In the genomic region with DNA sequence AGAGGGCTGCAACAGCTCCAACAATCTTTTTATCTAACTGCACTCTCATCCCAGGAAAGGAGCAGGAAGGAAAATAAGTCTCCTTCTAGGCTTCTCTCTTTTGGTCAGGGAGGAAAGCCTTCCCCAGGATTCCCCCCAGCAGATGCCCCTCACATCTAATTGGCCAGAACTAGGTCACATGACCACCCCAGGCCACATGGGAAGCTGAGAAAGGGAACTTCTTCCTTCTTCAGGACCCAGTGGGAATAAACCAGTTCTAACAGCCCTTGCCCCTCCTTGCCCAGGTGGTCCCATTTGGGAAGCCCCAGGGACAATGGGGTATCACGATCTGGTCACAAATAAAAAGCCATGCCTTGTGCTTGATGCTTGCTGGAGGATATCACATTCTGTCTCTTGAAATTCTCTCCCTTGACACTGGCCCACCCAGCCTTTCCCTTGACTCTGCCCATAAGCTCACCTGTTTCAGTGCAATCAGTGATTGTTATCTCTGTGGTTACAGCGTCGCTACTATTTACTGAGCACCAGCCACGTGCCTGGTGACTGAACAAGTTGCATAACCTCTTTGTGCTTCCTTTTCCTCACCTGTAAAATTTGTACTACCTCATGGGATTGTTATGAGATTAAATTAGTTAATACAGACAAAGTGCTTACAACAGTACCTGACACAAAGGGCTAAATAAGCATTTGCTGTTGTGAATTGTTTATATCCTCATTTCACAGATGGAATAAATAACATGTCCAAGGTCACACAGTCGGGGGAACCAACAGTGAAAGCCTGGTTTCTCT, we compare ENCODE assay signal across 1 cellular context.
A peak's percentile ranks its signal among the peaks of the same experiment; 100 is the strongest.
TF ChIP-seq lines count a peak whose summit lies in the region.

No MANE protein-coding gene starts in this region.

TF ChIP-seq in HepG2, 621 proteins besides CTCF, POLR2A, EP300 and RAD21 (continued from another document and continues in another):
- TF ChIP-seq, protein P1, sequence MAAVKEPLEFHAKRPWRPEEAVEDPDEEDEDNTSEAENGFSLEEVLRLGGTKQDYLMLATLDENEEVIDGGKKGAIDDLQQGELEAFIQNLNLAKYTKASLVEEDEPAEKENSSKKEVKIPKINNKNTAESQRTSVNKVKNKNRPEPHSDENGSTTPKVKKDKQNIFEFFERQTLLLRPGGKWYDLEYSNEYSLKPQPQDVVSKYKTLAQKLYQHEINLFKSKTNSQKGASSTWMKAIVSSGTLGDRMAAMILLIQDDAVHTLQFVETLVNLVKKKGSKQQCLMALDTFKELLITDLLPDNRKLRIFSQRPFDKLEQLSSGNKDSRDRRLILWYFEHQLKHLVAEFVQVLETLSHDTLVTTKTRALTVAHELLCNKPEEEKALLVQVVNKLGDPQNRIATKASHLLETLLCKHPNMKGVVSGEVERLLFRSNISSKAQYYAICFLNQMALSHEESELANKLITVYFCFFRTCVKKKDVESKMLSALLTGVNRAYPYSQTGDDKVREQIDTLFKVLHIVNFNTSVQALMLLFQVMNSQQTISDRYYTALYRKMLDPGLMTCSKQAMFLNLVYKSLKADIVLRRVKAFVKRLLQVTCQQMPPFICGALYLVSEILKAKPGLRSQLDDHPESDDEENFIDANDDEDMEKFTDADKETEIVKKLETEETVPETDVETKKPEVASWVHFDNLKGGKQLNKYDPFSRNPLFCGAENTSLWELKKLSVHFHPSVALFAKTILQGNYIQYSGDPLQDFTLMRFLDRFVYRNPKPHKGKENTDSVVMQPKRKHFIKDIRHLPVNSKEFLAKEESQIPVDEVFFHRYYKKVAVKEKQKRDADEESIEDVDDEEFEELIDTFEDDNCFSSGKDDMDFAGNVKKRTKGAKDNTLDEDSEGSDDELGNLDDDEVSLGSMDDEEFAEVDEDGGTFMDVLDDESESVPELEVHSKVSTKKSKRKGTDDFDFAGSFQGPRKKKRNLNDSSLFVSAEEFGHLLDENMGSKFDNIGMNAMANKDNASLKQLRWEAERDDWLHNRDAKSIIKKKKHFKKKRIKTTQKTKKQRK (IDR thresholded peaks at IDR 0.05; ENCODE audit: low read length), result no peak
- TF ChIP-seq PITX1 (CRISPR knock-in tag; IDR thresholded peaks at IDR 0.05) (peak; percentile 40; the same call in 1 of the 2 replicates), ZBTB21 (CRISPR knock-in tag; IDR thresholded peaks at IDR 0.05) (0 out of 2 replicates have a peak, but pooled peaks have one; percentile 28), MIER3 (CRISPR knock-in tag; IDR thresholded peaks at IDR 0.05; ENCODE audit: borderline replicate concordance) (peak; percentile 83; the same call in 1 of the 2 replicates), ISL2 (CRISPR knock-in tag; IDR thresholded peaks at IDR 0.05) (0 out of 2 replicates have a peak, but pooled peaks have one; percentile 55), ZNF720 (CRISPR knock-in tag; IDR thresholded peaks at IDR 0.05) (no peak), JUNB (CRISPR knock-in tag; IDR thresholded peaks at IDR 0.05; ENCODE audit: borderline replicate concordance) (peak; percentile 63; the same call in 1 of the 2 replicates), MTA1 (CRISPR knock-in tag; IDR thresholded peaks at IDR 0.05; ENCODE audit: borderline replicate concordance) (no peak), PHB2 (IDR thresholded peaks at IDR 0.05; ENCODE audit: partially characterized antibody) (no peak), MIXL1 (CRISPR knock-in tag; IDR thresholded peaks at IDR 0.05) (peak; percentile 63; the same call in 1 of the 2 replicates), FOXA1 (IDR thresholded peaks at IDR 0.05) (no peak), FOXA1 (CRISPR knock-in tag; IDR thresholded peaks at IDR 0.05) (peak; percentile 96), NFRKB (IDR thresholded peaks at IDR 0.05) (no peak), ZMYM4 (CRISPR knock-in tag; IDR thresholded peaks at IDR 0.05) (peak; percentile 57; the same call in 1 of the 2 replicates), SMAD1 (CRISPR knock-in tag; IDR thresholded peaks at IDR 0.05; ENCODE audit: borderline replicate concordance, low read depth) (no peak), FOXA3 (CRISPR knock-in tag; IDR thresholded peaks at IDR 0.05) (peak; percentile 95), HHEX (CRISPR knock-in tag; IDR thresholded peaks at IDR 0.05) (peak; percentile 38; the same call in 1 of the 2 replicates), ERF (CRISPR knock-in tag; IDR thresholded peaks at IDR 0.05) (peak; percentile 85; the same call in 1 of the 2 replicates), MLXIP (CRISPR knock-in tag; IDR thresholded peaks at IDR 0.05; ENCODE audit: borderline replicate concordance) (peak; percentile 99), FOXO1 (CRISPR knock-in tag; IDR thresholded peaks at IDR 0.05) (peak; percentile 86), PHF21A (CRISPR knock-in tag; IDR thresholded peaks at IDR 0.05) (peak; percentile 64; the same call in 1 of the 2 replicates), KLF13 (CRISPR knock-in tag; IDR thresholded peaks at IDR 0.05) (no peak), NFATC3 (CRISPR knock-in tag; IDR thresholded peaks at IDR 0.05) (no peak), BHLHE40 (IDR thresholded peaks at IDR 0.05; ENCODE audit: low read length) (peak; percentile 95), ZSCAN9 (CRISPR knock-in tag; IDR thresholded peaks at IDR 0.05; ENCODE audit: borderline replicate concordance) (0 out of 2 replicates have a peak, but pooled peaks have one; percentile 70), JUN (CRISPR knock-in tag; IDR thresholded peaks at IDR 0.05) (no peak), CEBPG (CRISPR knock-in tag; IDR thresholded peaks at IDR 0.05) (peak; percentile 96), FLYWCH1 (CRISPR knock-in tag; IDR thresholded peaks at IDR 0.05) (no peak), KDM3A (CRISPR knock-in tag; IDR thresholded peaks at IDR 0.05; ENCODE audit: low read depth) (peak; percentile 80; the same call in 1 of the 2 replicates), FOXK1 (CRISPR knock-in tag; IDR thresholded peaks at IDR 0.05; ENCODE audit: borderline replicate concordance, low read depth) (peak; percentile 77; the same call in 1 of the 2 replicates), ZBTB3 (CRISPR knock-in tag; IDR thresholded peaks at IDR 0.05; ENCODE audit: borderline replicate concordance, low read depth) (no peak), PAWR (CRISPR knock-in tag; IDR thresholded peaks at IDR 0.05; ENCODE audit: borderline replicate concordance) (no peak), KDM1A (CRISPR knock-in tag; IDR thresholded peaks at IDR 0.05) (peak; percentile 42; the same call in 1 of the 2 replicates), RFX3 (CRISPR knock-in tag; IDR thresholded peaks at IDR 0.05) (peak; percentile 64), ZBED4 (CRISPR knock-in tag; IDR thresholded peaks at IDR 0.05; ENCODE audit: borderline replicate concordance) (peak; percentile 65; the same call in 1 of the 2 replicates), ZSCAN25 (CRISPR knock-in tag; IDR thresholded peaks at IDR 0.05) (peak; percentile 89), RXRA (CRISPR knock-in tag; IDR thresholded peaks at IDR 0.05) (peak; percentile 48; the same call in 1 of the 2 replicates)
- TF ChIP-seq, protein P2, sequence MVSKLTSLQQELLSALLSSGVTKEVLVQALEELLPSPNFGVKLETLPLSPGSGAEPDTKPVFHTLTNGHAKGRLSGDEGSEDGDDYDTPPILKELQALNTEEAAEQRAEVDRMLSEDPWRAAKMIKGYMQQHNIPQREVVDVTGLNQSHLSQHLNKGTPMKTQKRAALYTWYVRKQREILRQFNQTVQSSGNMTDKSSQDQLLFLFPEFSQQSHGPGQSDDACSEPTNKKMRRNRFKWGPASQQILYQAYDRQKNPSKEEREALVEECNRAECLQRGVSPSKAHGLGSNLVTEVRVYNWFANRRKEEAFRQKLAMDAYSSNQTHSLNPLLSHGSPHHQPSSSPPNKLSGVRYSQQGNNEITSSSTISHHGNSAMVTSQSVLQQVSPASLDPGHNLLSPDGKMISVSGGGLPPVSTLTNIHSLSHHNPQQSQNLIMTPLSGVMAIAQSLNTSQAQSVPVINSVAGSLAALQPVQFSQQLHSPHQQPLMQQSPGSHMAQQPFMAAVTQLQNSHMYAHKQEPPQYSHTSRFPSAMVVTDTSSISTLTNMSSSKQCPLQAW (CRISPR knock-in tag; IDR thresholded peaks at IDR 0.05), result 0 out of 2 replicates have a peak, but pooled peaks have one; percentile 24
- TF ChIP-seq, protein P3, sequence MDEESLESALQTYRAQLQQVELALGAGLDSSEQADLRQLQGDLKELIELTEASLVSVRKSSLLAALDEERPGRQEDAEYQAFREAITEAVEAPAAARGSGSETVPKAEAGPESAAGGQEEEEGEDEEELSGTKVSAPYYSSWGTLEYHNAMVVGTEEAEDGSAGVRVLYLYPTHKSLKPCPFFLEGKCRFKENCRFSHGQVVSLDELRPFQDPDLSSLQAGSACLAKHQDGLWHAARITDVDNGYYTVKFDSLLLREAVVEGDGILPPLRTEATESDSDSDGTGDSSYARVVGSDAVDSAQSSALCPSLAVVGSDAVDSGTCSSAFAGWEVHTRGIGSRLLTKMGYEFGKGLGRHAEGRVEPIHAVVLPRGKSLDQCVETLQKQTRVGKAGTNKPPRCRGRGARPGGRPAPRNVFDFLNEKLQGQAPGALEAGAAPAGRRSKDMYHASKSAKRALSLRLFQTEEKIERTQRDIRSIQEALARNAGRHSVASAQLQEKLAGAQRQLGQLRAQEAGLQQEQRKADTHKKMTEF (CRISPR knock-in tag; IDR thresholded peaks at IDR 0.05), result peak; percentile 85
- TF ChIP-seq, protein P4, sequence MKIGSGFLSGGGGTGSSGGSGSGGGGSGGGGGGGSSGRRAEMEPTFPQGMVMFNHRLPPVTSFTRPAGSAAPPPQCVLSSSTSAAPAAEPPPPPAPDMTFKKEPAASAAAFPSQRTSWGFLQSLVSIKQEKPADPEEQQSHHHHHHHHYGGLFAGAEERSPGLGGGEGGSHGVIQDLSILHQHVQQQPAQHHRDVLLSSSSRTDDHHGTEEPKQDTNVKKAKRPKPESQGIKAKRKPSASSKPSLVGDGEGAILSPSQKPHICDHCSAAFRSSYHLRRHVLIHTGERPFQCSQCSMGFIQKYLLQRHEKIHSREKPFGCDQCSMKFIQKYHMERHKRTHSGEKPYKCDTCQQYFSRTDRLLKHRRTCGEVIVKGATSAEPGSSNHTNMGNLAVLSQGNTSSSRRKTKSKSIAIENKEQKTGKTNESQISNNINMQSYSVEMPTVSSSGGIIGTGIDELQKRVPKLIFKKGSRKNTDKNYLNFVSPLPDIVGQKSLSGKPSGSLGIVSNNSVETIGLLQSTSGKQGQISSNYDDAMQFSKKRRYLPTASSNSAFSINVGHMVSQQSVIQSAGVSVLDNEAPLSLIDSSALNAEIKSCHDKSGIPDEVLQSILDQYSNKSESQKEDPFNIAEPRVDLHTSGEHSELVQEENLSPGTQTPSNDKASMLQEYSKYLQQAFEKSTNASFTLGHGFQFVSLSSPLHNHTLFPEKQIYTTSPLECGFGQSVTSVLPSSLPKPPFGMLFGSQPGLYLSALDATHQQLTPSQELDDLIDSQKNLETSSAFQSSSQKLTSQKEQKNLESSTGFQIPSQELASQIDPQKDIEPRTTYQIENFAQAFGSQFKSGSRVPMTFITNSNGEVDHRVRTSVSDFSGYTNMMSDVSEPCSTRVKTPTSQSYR (CRISPR knock-in tag; IDR thresholded peaks at IDR 0.05; ENCODE audit: borderline replicate concordance), result peak; percentile 50; the same call in 1 of the 2 replicates
- TF ChIP-seq, protein P5, sequence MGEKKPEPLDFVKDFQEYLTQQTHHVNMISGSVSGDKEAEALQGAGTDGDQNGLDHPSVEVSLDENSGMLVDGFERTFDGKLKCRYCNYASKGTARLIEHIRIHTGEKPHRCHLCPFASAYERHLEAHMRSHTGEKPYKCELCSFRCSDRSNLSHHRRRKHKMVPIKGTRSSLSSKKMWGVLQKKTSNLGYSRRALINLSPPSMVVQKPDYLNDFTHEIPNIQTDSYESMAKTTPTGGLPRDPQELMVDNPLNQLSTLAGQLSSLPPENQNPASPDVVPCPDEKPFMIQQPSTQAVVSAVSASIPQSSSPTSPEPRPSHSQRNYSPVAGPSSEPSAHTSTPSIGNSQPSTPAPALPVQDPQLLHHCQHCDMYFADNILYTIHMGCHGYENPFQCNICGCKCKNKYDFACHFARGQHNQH (CRISPR knock-in tag; IDR thresholded peaks at IDR 0.05), result peak; percentile 59; the same call in 1 of the 2 replicates
